8 cellular contexts compared by ENCODE assay signal in the genomic region with DNA sequence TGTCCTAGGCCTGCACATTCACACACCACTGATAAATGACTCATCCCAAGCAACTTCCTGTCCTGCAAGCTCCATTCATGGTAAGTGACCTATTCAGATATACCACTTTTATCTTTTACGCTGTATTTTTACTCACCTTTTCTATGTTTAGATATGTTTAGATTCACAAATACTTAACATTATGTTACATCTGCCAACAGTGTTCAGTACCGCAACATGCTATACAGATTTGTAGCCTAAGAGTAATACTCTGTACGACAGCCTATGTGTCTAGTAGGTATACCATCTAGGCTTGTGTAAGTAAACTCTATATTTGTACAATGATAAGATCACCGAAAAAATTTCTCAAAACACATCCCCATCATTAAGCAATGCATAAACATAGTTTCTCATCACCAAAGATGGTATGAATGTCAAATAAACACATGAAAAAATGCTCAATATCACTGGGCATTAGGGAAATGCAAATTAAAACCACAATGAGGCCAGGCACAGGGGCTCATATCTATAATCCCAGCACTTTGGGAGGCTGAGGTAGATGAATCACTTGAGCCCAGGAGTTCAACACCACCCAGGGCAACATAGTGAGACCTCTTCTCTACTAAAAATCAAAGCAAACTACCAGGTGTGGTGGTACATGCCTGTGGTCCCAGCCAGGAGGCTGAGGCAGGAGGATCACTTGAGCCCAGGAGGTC. TPM values are rescaled to one million over a fixed set of nuclear protein-coding genes. Genes with fewer than 3 reads are reported as not detected.
DNase-seq lines count a peak whose midpoint lies in the region; ATAC-seq, FAIRE-seq and TF ChIP-seq lines count a peak whose summit lies in the region.

No MANE protein-coding gene starts in this region.

- H3K9me3 ChIP-seq in Caco-2 (no peaks in the 10 kb centered on the region), liver (ENCODE audit: control insufficient read depth in 4 of 4, low read length in 3 of 4) (no peaks in the 10 kb centered on the region)

- ATAC-seq in HG03095 (IDR thresholded peaks at IDR 0.05; ENCODE audit: unreplicated experiment) (no peak), HG03039 (IDR thresholded peaks at IDR 0.05; ENCODE audit: unreplicated experiment) (no peak)

- no peaks in the 10 kb centered on the region for H3K9me3 Mint-ChIP-seq in Caco-2 (ENCODE audit: unreplicated experiment)

- no peak for FAIRE-seq in HTR-8/SVneo (lab: Jason Lieb, UNC)

- H3K36me3 ChIP-seq in Caco-2 (ENCODE audit: control insufficient read depth, insufficient read depth, low read length), result no peaks in the 10 kb centered on the region
- no peaks in the 10 kb centered on the region for H3K36me3 ChIP-seq in liver (ENCODE audit: control insufficient read depth in 4 of 4, insufficient read depth in 3 of 4, low read depth in 1 of 4, low read length in 3 of 4)

- H3K4me1 ChIP-seq in Caco-2 (peaks cover 30% of the 10 kb centered on the region), liver (ENCODE audit: control insufficient read depth in 4 of 4, insufficient read depth in 4 of 4, low read length in 3 of 4) (peaks cover 5 to 39% (median 27%) of the 10 kb centered on the region in 4 donors)

- H3K27me3 ChIP-seq in Caco-2 (replicated peaks; ENCODE audit: control insufficient read depth, insufficient read depth, low read length) (no peaks in the 10 kb centered on the region), liver (ENCODE audit: control insufficient read depth in 4 of 4, insufficient read depth in 4 of 4, low read length in 3 of 4) (no peaks in the 10 kb centered on the region)

- H3K4me3 Mint-ChIP-seq in Caco-2 (ENCODE audit: unreplicated experiment), result no peak overlapping the region

- 67% methylated on average over 4 of the region's 4 CpGs for WGBS in liver

- no peak for TF ChIP-seq RAD21 in liver (IDR thresholded peaks at IDR 0.05)

- peak overlapping the region; percentile 55 to 64 for H3K27ac ChIP-seq in liver (ENCODE audit: low read depth in 1 of 2, low read length in 2 of 2)

- H3K4me3 ChIP-seq in Caco-2 (ENCODE audit: low read depth, low read length) (no peak overlapping the region), liver (ENCODE audit: low read depth in 1 of 3, low read length in 3 of 3) (no peak overlapping the region)

- H3K27ac Mint-ChIP-seq in Caco-2 (ENCODE audit: unreplicated experiment), result peak overlapping the region; percentile 19

- CTCF ChIA-PET in Caco-2 (lab: Charles Lee), result no interaction called here

- TF ChIP-seq CTCF in Caco-2 (IDR thresholded peaks at IDR 0.05; ENCODE audit: insufficient read depth in 1 of 2, low read depth in 1 of 2, low read length in 1 of 2, severe bottlenecking in 1 of 2, unreplicated experiment in 1 of 2), result no peak
- TF ChIP-seq CTCF in liver (IDR thresholded peaks at IDR 0.05; ENCODE audit: low read depth, low read length, missing input control), result no peak

- H3K4me1 Mint-ChIP-seq in Caco-2 (ENCODE audit: low read depth, unreplicated experiment), result peaks cover 6% of the 10 kb centered on the region

- no peak overlapping the region for H3K9ac ChIP-seq in liver (ENCODE audit: low read depth in 1 of 2, low read length in 2 of 2)

- peaks cover 14% of the 10 kb centered on the region for H3K36me3 Mint-ChIP-seq in Caco-2 (ENCODE audit: insufficient read depth, unreplicated experiment)

- BruUV-seq in Caco-2 (replicated peaks; lab: Mats Ljungman, UMichigan), result no TSS peak

- POLR2A ChIA-PET in Caco-2 (lab: Charles Lee), result interaction anchor here (0.6 kb wide), 1 partner anchor 35 kb away, joined by 3 read pairs; no protein-coding TSS in a partner anchor

- intact Hi-C loops in Caco-2 (cut with micrococcal nuclease; ENCODE audit: unreplicated experiment), result loop anchor here (2.0 kb wide), 1 partner anchor 18 kb away; no protein-coding TSS in a partner anchor

- DNase-seq in Caco-2, result peak in 1 of 2 experiments; percentile 28
- peak; percentile 53 for DNase-seq in HTR-8/SVneo (ENCODE audit: insufficient read length, low spot score)
- peak; percentile 61 for DNase-seq in astrocyte of the hippocampus (ENCODE audit: low read depth, low spot score)
- DNase-seq in mesenteric fat pad (ENCODE audit: low spot score), result no peak
- no peak for DNase-seq in iPS-NIHi11 (ENCODE audit: low spot score)

- H3K27me3 Mint-ChIP-seq in Caco-2 (ENCODE audit: insufficient read depth, unreplicated experiment), result no peaks in the 10 kb centered on the region

TF ChIP-seq in liver, 16 proteins besides CTCF, POLR2A, EP300 and RAD21:
- no peak for TF ChIP-seq HNF4A (conservative IDR thresholded peaks at IDR 0.05)
- TF ChIP-seq, protein P1, sequence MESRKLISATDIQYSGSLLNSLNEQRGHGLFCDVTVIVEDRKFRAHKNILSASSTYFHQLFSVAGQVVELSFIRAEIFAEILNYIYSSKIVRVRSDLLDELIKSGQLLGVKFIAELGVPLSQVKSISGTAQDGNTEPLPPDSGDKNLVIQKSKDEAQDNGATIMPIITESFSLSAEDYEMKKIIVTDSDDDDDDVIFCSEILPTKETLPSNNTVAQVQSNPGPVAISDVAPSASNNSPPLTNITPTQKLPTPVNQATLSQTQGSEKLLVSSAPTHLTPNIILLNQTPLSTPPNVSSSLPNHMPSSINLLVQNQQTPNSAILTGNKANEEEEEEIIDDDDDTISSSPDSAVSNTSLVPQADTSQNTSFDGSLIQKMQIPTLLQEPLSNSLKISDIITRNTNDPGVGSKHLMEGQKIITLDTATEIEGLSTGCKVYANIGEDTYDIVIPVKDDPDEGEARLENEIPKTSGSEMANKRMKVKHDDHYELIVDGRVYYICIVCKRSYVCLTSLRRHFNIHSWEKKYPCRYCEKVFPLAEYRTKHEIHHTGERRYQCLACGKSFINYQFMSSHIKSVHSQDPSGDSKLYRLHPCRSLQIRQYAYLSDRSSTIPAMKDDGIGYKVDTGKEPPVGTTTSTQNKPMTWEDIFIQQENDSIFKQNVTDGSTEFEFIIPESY (IDR thresholded peaks at IDR 0.05), result no peak
TF ChIP-seq in liver: peak in this region for 0.

RNA-seq across cellular contexts. Expression of gene ATXN2, which starts 20.7 kb away (rescaled TPM):
- total RNA-seq in Caco-2 (2022), result 78.5 and 79.2 TPM in 2 replicates
- total RNA-seq in liver, result 10 to 100 TPM; 11.5 to 33.1 TPM
- 10 to 100 TPM; 14.7 to 29.4 TPM for polyA plus RNA-seq in liver
- total RNA-seq in mesenteric fat pad, result 82.1 TPM

Comparison
In these comparisons a context has a peak if more than half of its experiments do, and no peak if none do; other contexts are left out.
1. DNase-seq: peak in HTR-8/SVneo (single experiment) and astrocyte of the hippocampus (single experiment); none in mesenteric fat pad (single experiment) and iPS-NIHi11 (single experiment).